8 cellular contexts compared by ENCODE assay signal in the genomic region with DNA sequence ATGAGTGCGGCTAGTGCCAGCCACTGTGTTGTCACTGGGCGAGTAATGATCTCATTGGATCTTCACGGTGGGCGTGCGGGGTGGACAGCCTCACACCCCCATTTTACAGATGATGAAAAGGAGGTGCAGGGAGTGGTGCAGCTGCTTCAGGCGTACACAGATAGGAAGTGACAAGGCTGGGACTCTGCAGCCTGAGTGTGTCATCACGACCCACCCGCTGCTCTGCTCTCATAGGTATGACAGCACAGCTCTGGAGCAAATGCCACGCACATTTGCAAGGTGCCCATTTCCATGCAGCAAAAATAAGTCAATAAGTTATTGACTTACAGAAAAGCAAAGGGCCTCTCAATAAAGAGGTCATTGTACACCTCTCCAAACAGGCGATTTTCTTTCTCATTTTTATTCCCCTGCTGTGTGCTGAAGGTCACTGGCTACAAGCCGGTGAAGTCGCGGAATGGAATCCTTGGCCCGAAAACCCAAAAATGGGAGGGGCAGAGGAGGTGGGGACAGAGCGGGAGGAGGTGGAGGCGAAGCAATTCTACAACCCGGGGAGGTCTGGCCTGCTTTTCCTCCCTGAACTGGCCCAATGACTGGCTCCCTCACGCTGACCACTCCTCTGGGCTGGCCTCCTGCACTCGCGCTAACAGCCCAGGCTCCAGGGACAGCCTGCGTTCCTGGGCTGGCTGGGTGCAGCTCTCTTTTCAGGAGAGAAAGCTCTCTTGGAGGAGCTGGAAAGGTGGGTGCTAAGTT. TPM values are rescaled to one million over a fixed set of nuclear protein-coding genes. Genes with fewer than 3 reads are reported as not detected.
DNase-seq lines count a peak whose midpoint lies in the region; ATAC-seq and TF ChIP-seq lines count a peak whose summit lies in the region.

A gene with protein sequence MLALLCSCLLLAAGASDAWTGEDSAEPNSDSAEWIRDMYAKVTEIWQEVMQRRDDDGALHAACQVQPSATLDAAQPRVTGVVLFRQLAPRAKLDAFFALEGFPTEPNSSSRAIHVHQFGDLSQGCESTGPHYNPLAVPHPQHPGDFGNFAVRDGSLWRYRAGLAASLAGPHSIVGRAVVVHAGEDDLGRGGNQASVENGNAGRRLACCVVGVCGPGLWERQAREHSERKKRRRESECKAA (plus strand): TSS at position 658 of the 750 bp plus-strand sequence. CDS start 3,949 bp downstream, outside the sequence.

- H3K27me3 ChIP-seq in right cardiac atrium (ENCODE audit: control insufficient read depth, insufficient read depth) (no peaks in the 10 kb centered on the region), psoas muscle (ENCODE audit: insufficient read depth in 3 of 3, low read length in 2 of 3) (peaks cover 0 to 2% (median 0%) of the 10 kb centered on the region in 3 donors)

- TF ChIP-seq CTCF in psoas muscle (IDR thresholded peaks at IDR 0.05), result no peak

- H3K27ac ChIP-seq in right cardiac atrium (ENCODE audit: low read length), result peak within 1 kb of the TSS; percentile 86
- H3K27ac ChIP-seq in psoas muscle, result peak within 1 kb of the TSS; percentile 74

- H3K4me3 ChIP-seq in right cardiac atrium (ENCODE audit: low read length) (peak within 1 kb of the TSS; percentile 35), psoas muscle (peak within 1 kb of the TSS; percentile 55)

- peak; percentile 98 for DNase-seq in EH (ENCODE audit: low read depth)
- DNase-seq in amniotic epithelial cell (ENCODE audit: low read depth), result peak; percentile 47
- DNase-seq in right cardiac atrium, result peak; percentile 87 to 91 (median 91)
- DNase-seq in psoas muscle, result peak; percentile 80 to 81
- DNase-seq in GM19238 (ENCODE audit: insufficient read length, low spot score), result no peak
- DNase-seq in SHP77 (lab: John Stamatoyannopoulos, UW), result no peak

- intact Hi-C loops in right cardiac atrium (cut with DNase I) (loop anchor here in 1 of 4 donors (10.0 kb wide), 1 partner anchor 60 kb away; no protein-coding TSS in a partner anchor), psoas muscle (cut with DNase I) (loop anchor here in 1 of 2 donors (5.0 to 10.0 kb wide), 2 partner anchors 43 to 210 kb away; partner anchors contain the start of gene DHX15)

- H3K36me3 ChIP-seq in psoas muscle (ENCODE audit: insufficient read depth in 1 of 2, low read depth in 1 of 2), result no peaks in the 10 kb centered on the region

- H3K4me1 ChIP-seq in right cardiac atrium (ENCODE audit: control insufficient read depth, insufficient read depth, low read length) (peaks cover 3% of the 10 kb centered on the region), psoas muscle (peaks cover 18% of the 10 kb centered on the region)

- 22% methylated on average over 21 of the region's 21 CpGs for WGBS in right cardiac atrium
- 15 to 26% (median 18%) methylated on average over 21 of the region's 21 CpGs for WGBS in psoas muscle, 3 donors

- H3K9me3 ChIP-seq in right cardiac atrium (ENCODE audit: control insufficient read depth, low read length) (no peaks in the 10 kb centered on the region), psoas muscle (no peaks in the 10 kb centered on the region)

- ATAC-seq in right cardiac atrium (peak; percentile 97 to 98), psoas muscle (peak; percentile 82 to 89 (median 86)), GM21717 (IDR thresholded peaks at IDR 0.05; ENCODE audit: unreplicated experiment) (no peak), HG03520 (IDR thresholded peaks at IDR 0.05; ENCODE audit: unreplicated experiment) (no peak)

RNA-seq across cellular contexts. Expression of the gene that starts here (rescaled TPM):
- 100 to 1,000 TPM in 1 of 4 donors, 10 to 100 TPM in 3; 61.2 to 129 (median 80.9) TPM for total RNA-seq in right cardiac atrium
- polyA plus RNA-seq in right cardiac atrium, result 59.2 TPM
- 10 to 100 TPM in 2 of 4 donors, 1 to 10 TPM in 2; 3.8 to 15.6 (median 9.2) TPM for total RNA-seq in psoas muscle
- 1 to 10 TPM; 1.5 to 5.3 (median 2.6) TPM for polyA plus RNA-seq in psoas muscle

Comparison
In these comparisons a context has a peak if more than half of its experiments do, and no peak if none do; other contexts are left out.
1. DNase-seq: peak in EH (single experiment), amniotic epithelial cell (single experiment), right cardiac atrium (3 of 3) and psoas muscle (2 of 2); none in GM19238 (single experiment) and SHP77 (0 of 2).
2. ATAC-seq: peak in right cardiac atrium (2 of 2) and psoas muscle (4 of 4); none in GM21717 (single experiment) and HG03520 (single experiment).